21 cellular contexts compared by ENCODE assay signal in genomic region chr3:144039661-144040060, GRCh38.
DNase-seq lines count a peak whose midpoint lies in the region; ATAC-seq, FAIRE-seq and TF ChIP-seq lines count a peak whose summit lies in the region.
"Had no signal": no experiment of that assay in that cellular context is flagged by ENCODE, and none has a peak within 500 bp of the region (broad histone marks: within the 10 kb centered on the region; RNA-seq: fewer than 3 reads in every experiment).

No MANE protein-coding gene starts in this region.

- H4K20me1 ChIP-seq in IMR-90 (ENCODE audit: insufficient read depth, low read length): no peaks in the 10 kb centered on the region
- H4K20me1 ChIP-seq in K562 (replicated peaks; ENCODE audit: control insufficient read depth, insufficient read depth, low read length): no peaks in the 10 kb centered on the region

- H3K27ac Mint-ChIP-seq in stimulated activated naive CD8-positive, alpha-beta T cell treated with anti-CD3 and anti-CD28 coated beads, Interleukin-15, amount 100 ng/mL, for 72 hours: no peak overlapping the region
- H3K27ac Mint-ChIP-seq: activated naive CD4-positive, alpha-beta T cell treated with anti-CD3 and anti-CD28 coated beads, Interleukin-2, amount 50 U/mL, for 24 hours; activated T-cell treated with anti-CD3 and anti-CD28 coated beads, Interleukin-2, amount 50 U/mL, for 24 hours; CD14-positive monocyte had no signal

- no peak overlapping the region for H2BK15ac ChIP-seq in IMR-90 (ENCODE audit: low read depth, low read length)

- no peak overlapping the region for H3K56ac ChIP-seq in IMR-90 (ENCODE audit: extremely low read depth, insufficient read depth, low read length)

- TF ChIP-seq CTCF in IMR-90 (conservative IDR thresholded peaks at IDR 0.05; ENCODE audit: low read depth, low read length) (no peak), K562 (IDR thresholded peaks at IDR 0.05 in 2 of 3, conservative IDR thresholded peaks at IDR 0.05 in 1 of 3; ENCODE audit: insufficient read depth in 2 of 3, low read depth in 1 of 3, low read length in 3 of 3) (no peak)

- H2BK5ac ChIP-seq in IMR-90 (ENCODE audit: low read depth, low read length, poor library complexity, severe bottlenecking): no peak overlapping the region

- H3K23ac ChIP-seq in IMR-90 (ENCODE audit: low read depth, low read length): no peak overlapping the region

- H3K27ac ChIP-seq in IMR-90 (ENCODE audit: insufficient read depth, low read length): no peak overlapping the region
- H3K27ac ChIP-seq in K562 (ENCODE audit: extremely low read depth, low read depth, low read length): no peak overlapping the region
- H3K27ac ChIP-seq in right cardiac atrium (ENCODE audit: low read length): no peak overlapping the region
- H3K27ac ChIP-seq: GM23248, lower lobe of right lung, pancreas, uterus had no signal

- H3K36me3 ChIP-seq in IMR-90 (ENCODE audit: control insufficient read depth, insufficient read depth, low read length): no peaks in the 10 kb centered on the region
- no peaks in the 10 kb centered on the region for H3K36me3 ChIP-seq in K562 (ENCODE audit: control insufficient read depth, insufficient read depth, low read length)
- H3K36me3 ChIP-seq: lower lobe of right lung, pancreas, uterus had no signal

- H2AFZ ChIP-seq in IMR-90 (replicated peaks; ENCODE audit: low read length, poor library complexity): no peak overlapping the region
- H2AFZ ChIP-seq in K562 (ENCODE audit: low read depth, low read length): no peak overlapping the region
- H2AFZ ChIP-seq: GM23248 had no signal

- no peak for FAIRE-seq in K562 (lab: Jason Lieb, UNC)
- FAIRE-seq: pancreas had no signal

- no peak overlapping the region for H3K4ac ChIP-seq in IMR-90 (ENCODE audit: low read depth, low read length)

- H2BK20ac ChIP-seq in IMR-90 (ENCODE audit: low read depth, low read length): no peak overlapping the region

- H3K27me3 ChIP-seq in IMR-90 (ENCODE audit: control insufficient read depth, insufficient read depth, low read length): no peaks in the 10 kb centered on the region
- no peaks in the 10 kb centered on the region for H3K27me3 ChIP-seq in K562 (ENCODE audit: control insufficient read depth in 2 of 2, insufficient read depth in 2 of 2, low read length in 2 of 2)
- H3K27me3 ChIP-seq in right cardiac atrium (ENCODE audit: control insufficient read depth, insufficient read depth): no peaks in the 10 kb centered on the region
- H3K27me3 ChIP-seq: pancreas, uterus had no signal

- TF ChIP-seq RAD21 in IMR-90 (IDR thresholded peaks at IDR 0.05; ENCODE audit: low read length) (no peak), K562 (CRISPR knock-in tag; conservative IDR thresholded peaks at IDR 0.05 in 1 of 2, IDR thresholded peaks at IDR 0.05 in 1 of 2) (no peak)

- TF ChIP-seq POLR2A in IMR-90 (IDR thresholded peaks at IDR 0.05; ENCODE audit: low read depth, low read length) (no peak), K562 (conservative IDR thresholded peaks at IDR 0.05) (no peak)

- H3K79me1 ChIP-seq in IMR-90 (ENCODE audit: low read depth in 1 of 2, low read length in 2 of 2): no peaks in the 10 kb centered on the region

- in situ Hi-C loops in IMR-90 (cut with MboI; ENCODE audit: low sequenced_read_pairs) (no loop called here), K562 (cut with MboI) (no loop called here)

- H4K5ac ChIP-seq in IMR-90 (ENCODE audit: low read depth, low read length): no peak overlapping the region

- peak; percentile 32 for ATAC-seq in stimulated activated naive CD8-positive, alpha-beta T cell treated with anti-CD3 and anti-CD28 coated beads, Interleukin-15, Interleukin-2, amounts not matched to agents 100 U/mL and 50 U/mL, for 24 hours
- ATAC-seq in stimulated activated naive CD8-positive, alpha-beta T cell treated with anti-CD3 and anti-CD28 coated beads, Interleukin-15, amount 100 ng/mL, for 72 hours: no peak
- ATAC-seq in IMR-90 (ENCODE audit: low read depth) (no peak), K562 (no peak), HG03460 (IDR thresholded peaks at IDR 0.05; ENCODE audit: unreplicated experiment) (no peak), right cardiac atrium (no peak)
- ATAC-seq: lower lobe of right lung, Panc1, pancreas had no signal

- BruUV-seq in IMR-90 (replicated peaks; lab: Mats Ljungman, UMichigan) (no TSS peak), K562 (replicated peaks; lab: Mats Ljungman, UMichigan) (no TSS peak)

- H2AK9ac ChIP-seq in IMR-90 (replicated peaks; ENCODE audit: low read depth, low read length, poor library complexity): no peak overlapping the region

- H3K27me3 Mint-ChIP-seq in stimulated activated naive CD8-positive, alpha-beta T cell treated with anti-CD3 and anti-CD28 coated beads, Interleukin-15, amount 100 ng/mL, for 72 hours: peaks cover 11% of the 10 kb centered on the region
- H3K27me3 Mint-ChIP-seq: activated naive CD4-positive, alpha-beta T cell treated with anti-CD3 and anti-CD28 coated beads, Interleukin-2, amount 50 U/mL, for 24 hours had no signal

- H2BK120ac ChIP-seq in IMR-90 (ENCODE audit: low read depth, low read length): no peak overlapping the region

- H3K4me2 ChIP-seq in IMR-90 (ENCODE audit: low read depth, low read length) (no peak overlapping the region), K562 (ENCODE audit: insufficient read depth, low read length) (no peak overlapping the region)

- peaks cover 4% of the 10 kb centered on the region; the same call in 1 of the 2 replicates for H3K4me1 ChIP-seq in IMR-90 (ENCODE audit: control insufficient read depth, insufficient read depth, low read length)
- no peaks in the 10 kb centered on the region for H3K4me1 ChIP-seq in K562 (replicated peaks in 1 of 2; ENCODE audit: control insufficient read depth in 2 of 2, insufficient read depth in 2 of 2, low read length in 2 of 2)
- no peaks in the 10 kb centered on the region for H3K4me1 ChIP-seq in right cardiac atrium (ENCODE audit: control insufficient read depth, insufficient read depth, low read length)
- H3K4me1 ChIP-seq: lower lobe of right lung, uterus had no signal

- no peak overlapping the region for H4K91ac ChIP-seq in IMR-90 (ENCODE audit: insufficient read depth, low read depth, low read length)

- H4K8ac ChIP-seq in IMR-90 (ENCODE audit: low read depth in 2 of 2, low read length in 2 of 2): no peak overlapping the region

- no peaks in the 10 kb centered on the region for H3K9me3 Mint-ChIP-seq in stimulated activated naive CD8-positive, alpha-beta T cell treated with anti-CD3 and anti-CD28 coated beads, Interleukin-15, amount 100 ng/mL, for 72 hours
- H3K9me3 Mint-ChIP-seq: activated naive CD4-positive, alpha-beta T cell treated with anti-CD3 and anti-CD28 coated beads, Interleukin-2, amount 50 U/mL, for 24 hours; activated T-cell treated with anti-CD3 and anti-CD28 coated beads, Interleukin-2, amount 50 U/mL, for 24 hours; CD14-positive monocyte had no signal

- no peaks in the 10 kb centered on the region for H3K79me2 ChIP-seq in K562 (ENCODE audit: control insufficient read depth, insufficient read depth, low read length)

- CTCF ChIA-PET in IMR-90 (lab: Yijun Ruan, JAX) (no interaction called here), K562 (lab: Yijun Ruan, JAX; ENCODE audit: low intra/inter-chr PET ratio) (no interaction called here)

- no peak overlapping the region for H2AK5ac ChIP-seq in IMR-90 (ENCODE audit: low read depth, low read length)

- POLR2A ChIA-PET in IMR-90 (lab: Charles Lee; ENCODE audit: unreplicated experiment): no interaction called here
- POLR2A ChIA-PET in K562 (lab: Yijun Ruan, JAX): interaction anchor here (1.0 to 1.2 kb wide), 2 partner anchors 8 to 68 kb away, joined by 3 read pairs; partner anchors contain the start of gene DIPK2A

- H3K9ac ChIP-seq in IMR-90 (ENCODE audit: low read depth, low read length) (no peak overlapping the region), K562 (ENCODE audit: insufficient read depth in 1 of 2, low read depth in 2 of 2, low read length in 2 of 2) (no peak overlapping the region)
- H3K9ac ChIP-seq: GM23248 had no signal

- intact Hi-C loops in IMR-90 (cut with micrococcal nuclease) (no loop called here), K562 (cut with micrococcal nuclease) (no loop called here), right cardiac atrium (cut with DNase I) (no loop called here)

- H3K9me1 ChIP-seq in IMR-90 (ENCODE audit: insufficient read depth, low read length) (no peaks in the 10 kb centered on the region), K562 (ENCODE audit: control insufficient read depth, insufficient read depth, low read length) (no peaks in the 10 kb centered on the region)

- H3K9me3 ChIP-seq in IMR-90 (ENCODE audit: control insufficient read depth, insufficient read depth, low read length) (no peaks in the 10 kb centered on the region), K562 (replicated peaks; ENCODE audit: control insufficient read depth, insufficient read depth, low read depth, low read length) (no peaks in the 10 kb centered on the region), right cardiac atrium (ENCODE audit: control insufficient read depth, low read length) (no peaks in the 10 kb centered on the region)
- H3K9me3 ChIP-seq: lower lobe of right lung, pancreas, uterus had no signal

- H3K4me3 ChIP-seq in IMR-90 (ENCODE audit: insufficient read depth, low read depth, low read length) (no peak overlapping the region), K562 (no peak overlapping the region), right cardiac atrium (ENCODE audit: low read length) (no peak overlapping the region)
- H3K4me3 ChIP-seq: GM23248, lower lobe of right lung, pancreas, uterus had no signal

- H3K14ac ChIP-seq in IMR-90 (replicated peaks; ENCODE audit: low read depth, low read length): no peak overlapping the region

- H3K4me1 Mint-ChIP-seq in stimulated activated naive CD8-positive, alpha-beta T cell treated with anti-CD3 and anti-CD28 coated beads, Interleukin-15, amount 100 ng/mL, for 72 hours: peaks cover 6% of the 10 kb centered on the region
- H3K4me1 Mint-ChIP-seq: activated naive CD4-positive, alpha-beta T cell treated with anti-CD3 and anti-CD28 coated beads, Interleukin-2, amount 50 U/mL, for 24 hours; CD14-positive monocyte had no signal

- TF ChIP-seq EP300 in K562 (IDR thresholded peaks at IDR 0.05; ENCODE audit: low read length): no peak

- H3K18ac ChIP-seq in IMR-90 (ENCODE audit: low read depth, low read length): no peak overlapping the region

- DNase-seq in stimulated activated naive CD8-positive, alpha-beta T cell treated with anti-CD3 and anti-CD28 coated beads, Interleukin-15, Interleukin-2, amounts not matched to agents 100 U/mL and 50 U/mL, for 24 hours: no peak
- no peak for DNase-seq in stimulated activated naive CD8-positive, alpha-beta T cell treated with anti-CD3 and anti-CD28 coated beads, Interleukin-15, amount 100 ng/mL, for 72 hours
- peak; percentile 38 for DNase-seq in IMR-90
- no peak for DNase-seq in K562 (ENCODE audit: extremely low read depth in 1 of 4, low spot score in 3 of 4)
- no peak for DNase-seq in NCI-H187 (lab: John Stamatoyannopoulos, UW)
- DNase-seq in right cardiac atrium: no peak
- no peak for DNase-seq in islet precursor cell
- DNase-seq: activated CD4-positive, alpha-beta T cell treated with anti-CD3 and anti-CD28 coated beads, Interleukin-2, amount 50 U/mL, for 48 hours; activated T-cell treated with anti-CD3 and anti-CD28 coated beads, Interleukin-2, amount 50 U/mL, for 24 hours; glutamatergic neuron; GM23248; lower lobe of right lung; NCI-H1436 treated with DMSO at 0.1 percent for 48 hours; NCI-H510A treated with DMSO at 0.1 percent for 48 hours; pancreas; stimulated activated CD4-positive, alpha-beta T cell treated with anti-CD3 and anti-CD28 coated beads, Interleukin-2, amount 100 ng/mL, for 24 hours; uterus had no signal

- H3K4me3 Mint-ChIP-seq in stimulated activated naive CD8-positive, alpha-beta T cell treated with anti-CD3 and anti-CD28 coated beads, Interleukin-15, amount 100 ng/mL, for 72 hours: no peak overlapping the region
- H3K4me3 Mint-ChIP-seq: activated naive CD4-positive, alpha-beta T cell treated with anti-CD3 and anti-CD28 coated beads, Interleukin-2, amount 50 U/mL, for 24 hours; activated T-cell treated with anti-CD3 and anti-CD28 coated beads, Interleukin-2, amount 50 U/mL, for 24 hours; CD14-positive monocyte had no signal

- dilution Hi-C loops in IMR-90 (cut with HindIII; ENCODE audit: low sequenced_read_pairs, unreplicated experiment): no loop called here
